Comparison of ENCODE assay signal across 1 cellular context in genomic region chr4:147755567-147756295, GRCh38.
TF ChIP-seq lines count a peak whose summit lies in the region.

No MANE protein-coding gene starts in this region.

TF ChIP-seq in HepG2, 621 proteins besides CTCF, POLR2A, EP300 and RAD21 (continued from another document):
- TF ChIP-seq ZBED4 (CRISPR knock-in tag; IDR thresholded peaks at IDR 0.05; ENCODE audit: borderline replicate concordance) (no peak), ZNF891 (CRISPR knock-in tag; IDR thresholded peaks at IDR 0.05) (no peak), ZKSCAN8 (CRISPR knock-in tag; IDR thresholded peaks at IDR 0.05; ENCODE audit: borderline replicate concordance) (no peak), ZNF709 (CRISPR knock-in tag; IDR thresholded peaks at IDR 0.05) (no peak), CREB3 (CRISPR knock-in tag; IDR thresholded peaks at IDR 0.05) (no peak), ZFP62 (CRISPR knock-in tag; IDR thresholded peaks at IDR 0.05) (no peak), ZMYM4 (CRISPR knock-in tag; IDR thresholded peaks at IDR 0.05) (no peak), MLXIP (CRISPR knock-in tag; IDR thresholded peaks at IDR 0.05; ENCODE audit: borderline replicate concordance) (no peak), MIER3 (CRISPR knock-in tag; IDR thresholded peaks at IDR 0.05; ENCODE audit: borderline replicate concordance) (no peak)
